35 cellular contexts compared by ENCODE assay signal in the genomic region with DNA sequence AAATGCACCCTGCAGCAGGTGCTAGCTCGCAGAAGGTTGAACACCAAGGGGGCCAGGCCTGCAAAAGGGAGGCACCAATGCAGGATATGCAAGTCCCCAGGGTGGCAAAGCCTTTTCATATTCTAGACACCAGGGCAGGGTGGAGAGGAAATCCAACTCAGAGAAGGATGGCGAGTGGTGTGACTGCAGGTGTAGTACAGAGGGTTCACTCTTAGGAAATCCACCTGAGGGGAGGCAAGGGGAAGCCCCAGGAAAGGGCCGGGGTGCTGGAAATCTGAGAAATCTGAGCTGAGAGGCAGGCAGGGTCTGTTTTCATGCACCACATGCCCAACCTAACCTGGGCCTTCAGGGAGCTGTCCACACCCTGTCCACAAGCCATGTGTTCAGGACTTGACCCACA.
"Had no signal": no experiment of that assay in that cellular context is flagged by ENCODE, and none has a peak within 500 bp of the region (broad histone marks: within the 10 kb centered on the region; RNA-seq: fewer than 3 reads in every experiment).

No MANE protein-coding gene starts in this region.

- DNase-seq: activated CD4-positive, alpha-beta T cell treated with anti-CD3 and anti-CD28 coated beads for 36 hours; activated CD4-positive, alpha-beta T cell treated with anti-CD3 and anti-CD28 coated beads, Interleukin-2, amount 50 U/mL, for 1 hour; activated CD4-positive, alpha-beta T cell treated with anti-CD3 and anti-CD28 coated beads, Interleukin-2, amount 50 U/mL, for 48 hours; activated CD4-positive, CD25-positive, alpha-beta regulatory T cell; activated CD4-positive, CD25-positive, alpha-beta regulatory T cell treated with anti-CD3 and anti-CD28 coated beads, Interleukin-2, amount 50 U/mL, for 72 hours; activated CD8-positive, alpha-beta memory T cell treated with anti-CD3 and anti-CD28 coated beads, Interleukin-2, amount 50 U/mL, for 48 hours; activated CD8-positive, alpha-beta T cell treated with anti-CD3 and anti-CD28 coated beads for 36 hours; activated gamma-delta T cell; activated naive CD4-positive, alpha-beta T cell; activated naive CD4-positive, alpha-beta T cell treated with anti-CD3 and anti-CD28 coated beads, Interleukin-2, amount 10 ng/mL, durations not matched to agents 7 days and 5 days; activated naive CD8-positive, alpha-beta T cell treated with anti-CD3 and anti-CD28 coated beads, Interleukin-2, amount 10 ng/mL, durations not matched to agents 7 days and 5 days; activated T-cell treated with anti-CD3 and anti-CD28 coated beads for 4 hours; activated T-cell treated with anti-CD3 and anti-CD28 coated beads, Interleukin-2, amount 50 U/mL, for 24 hours; activated T-cell treated with anti-CD3 and anti-CD28 coated beads, Interleukin-2, amount 50 U/mL, for 72 hours; central memory CD4-positive, alpha-beta T cell; cerebellar nuclear complex; colonic mucosa; dorsolateral prefrontal cortex; effector memory CD8-positive, alpha-beta T cell; erythroblast; esophagus squamous epithelium; foreskin melanocyte; heart right ventricle; T-helper 1 cell; T-helper 17 cell; T1000; WERI-Rb-1 had no signal

- H3K27ac ChIP-seq: ascending aorta, breast epithelium, cardiac muscle cell, colonic mucosa, esophagus squamous epithelium, gastroesophageal sphincter, heart right ventricle, WERI-Rb-1 had no signal

- H3K36me3 Mint-ChIP-seq: activated naive CD4-positive, alpha-beta T cell treated with anti-CD3 and anti-CD28 coated beads, Interleukin-2, amount 10 ng/mL, durations not matched to agents 7 days and 5 days; activated naive CD4-positive, alpha-beta T cell treated with anti-CD3 and anti-CD28 coated beads, Interleukin-2, amount 50 U/mL, for 72 hours; activated naive CD8-positive, alpha-beta T cell treated with anti-CD3 and anti-CD28 coated beads, Interleukin-2, amount 10 ng/mL, durations not matched to agents 7 days and 5 days; brain had no signal

- H3K4me3 ChIP-seq: ascending aorta, breast epithelium, cardiac muscle cell, colonic mucosa, dorsolateral prefrontal cortex, esophagus squamous epithelium, gastroesophageal sphincter, heart right ventricle had no signal

- ATAC-seq: activated CD4-positive, alpha-beta T cell treated with anti-CD3 and anti-CD28 coated beads for 36 hours; activated CD8-positive, alpha-beta T cell treated with anti-CD3 and anti-CD28 coated beads for 36 hours; activated naive CD4-positive, alpha-beta T cell treated with anti-CD3 and anti-CD28 coated beads, Interleukin-2, amount 50 U/mL, for 72 hours; activated T-cell treated with anti-CD3 and anti-CD28 coated beads, Interleukin-2, amount 50 U/mL, for 72 hours; effector memory CD8-positive, alpha-beta T cell; gastroesophageal sphincter; heart right ventricle; T-helper 17 cell had no signal

- H3K4me3 Mint-ChIP-seq: activated CD4-positive, alpha-beta T cell treated with anti-CD3 and anti-CD28 coated beads for 36 hours; activated CD8-positive, alpha-beta T cell treated with anti-CD3 and anti-CD28 coated beads for 36 hours; activated naive CD4-positive, alpha-beta T cell treated with anti-CD3 and anti-CD28 coated beads, Interleukin-2, amount 10 ng/mL, durations not matched to agents 7 days and 5 days; activated naive CD8-positive, alpha-beta T cell treated with anti-CD3 and anti-CD28 coated beads, Interleukin-2, amount 10 ng/mL, durations not matched to agents 7 days and 5 days; activated T-cell treated with anti-CD3 and anti-CD28 coated beads, Interleukin-2, amount 50 U/mL, for 24 hours; activated T-cell treated with anti-CD3 and anti-CD28 coated beads, Interleukin-2, amount 50 U/mL, for 72 hours; brain; dendritic cell treated with granulocyte-macrophage colony-stimulating factor and Interleukin-4, amounts not matched to agents 40 ng/mL and 50 ng/mL, for 4 days; effector memory CD8-positive, alpha-beta T cell; T-helper 17 cell; T-helper 2 cell treated with Interferon-gamma antibody and Interleukin-4, amounts not matched to agents 5 μg/mL and 100 μg/mL, for 36 hours had no signal

- H3K4me1 Mint-ChIP-seq: activated CD4-positive, alpha-beta T cell treated with anti-CD3 and anti-CD28 coated beads for 36 hours; activated naive CD4-positive, alpha-beta T cell treated with anti-CD3 and anti-CD28 coated beads, Interleukin-2, amount 10 ng/mL, durations not matched to agents 7 days and 5 days; activated naive CD8-positive, alpha-beta T cell treated with anti-CD3 and anti-CD28 coated beads, Interleukin-2, amount 10 ng/mL, durations not matched to agents 7 days and 5 days; brain; T-helper 17 cell had no signal

- H3K27me3 Mint-ChIP-seq: activated naive CD8-positive, alpha-beta T cell treated with anti-CD3 and anti-CD28 coated beads, Interleukin-2, amount 10 ng/mL, durations not matched to agents 7 days and 5 days; brain; dendritic cell treated with granulocyte-macrophage colony-stimulating factor and Interleukin-4, amounts not matched to agents 40 ng/mL and 50 ng/mL, for 4 days had no signal

- H3K27me3 ChIP-seq: ascending aorta, breast epithelium, cardiac muscle cell, colonic mucosa, dorsolateral prefrontal cortex, esophagus squamous epithelium, gastroesophageal sphincter, heart right ventricle had no signal

- H3K9me3 ChIP-seq: colonic mucosa had no signal

- H3K4me1 ChIP-seq: ascending aorta, breast epithelium, colonic mucosa, esophagus squamous epithelium, gastroesophageal sphincter, heart right ventricle had no signal

- H3K27ac Mint-ChIP-seq: activated CD4-positive, alpha-beta T cell treated with anti-CD3 and anti-CD28 coated beads for 36 hours; activated CD8-positive, alpha-beta T cell treated with anti-CD3 and anti-CD28 coated beads for 36 hours; activated naive CD4-positive, alpha-beta T cell treated with anti-CD3 and anti-CD28 coated beads, Interleukin-2, amount 10 ng/mL, durations not matched to agents 7 days and 5 days; activated naive CD4-positive, alpha-beta T cell treated with anti-CD3 and anti-CD28 coated beads, Interleukin-2, amount 50 U/mL, for 72 hours; activated naive CD8-positive, alpha-beta T cell treated with anti-CD3 and anti-CD28 coated beads, Interleukin-2, amount 10 ng/mL, durations not matched to agents 7 days and 5 days; activated T-cell treated with anti-CD3 and anti-CD28 coated beads, Interleukin-2, amount 50 U/mL, for 24 hours; activated T-cell treated with anti-CD3 and anti-CD28 coated beads, Interleukin-2, amount 50 U/mL, for 72 hours; brain; dendritic cell treated with granulocyte-macrophage colony-stimulating factor and Interleukin-4, amounts not matched to agents 40 ng/mL and 50 ng/mL, for 4 days; effector memory CD8-positive, alpha-beta T cell; T-helper 17 cell; T-helper 2 cell treated with Interferon-gamma antibody and Interleukin-4, amounts not matched to agents 5 μg/mL and 100 μg/mL, for 36 hours had no signal

- H3K36me3 ChIP-seq: ascending aorta, breast epithelium, cardiac muscle cell, colonic mucosa, esophagus squamous epithelium, WERI-Rb-1 had no signal

- H3K9me3 Mint-ChIP-seq: T-helper 2 cell treated with Interferon-gamma antibody and Interleukin-4, amounts not matched to agents 5 μg/mL and 100 μg/mL, for 36 hours had no signal
